Comparison of ENCODE assay signal across 18 cellular contexts in the genomic region with DNA sequence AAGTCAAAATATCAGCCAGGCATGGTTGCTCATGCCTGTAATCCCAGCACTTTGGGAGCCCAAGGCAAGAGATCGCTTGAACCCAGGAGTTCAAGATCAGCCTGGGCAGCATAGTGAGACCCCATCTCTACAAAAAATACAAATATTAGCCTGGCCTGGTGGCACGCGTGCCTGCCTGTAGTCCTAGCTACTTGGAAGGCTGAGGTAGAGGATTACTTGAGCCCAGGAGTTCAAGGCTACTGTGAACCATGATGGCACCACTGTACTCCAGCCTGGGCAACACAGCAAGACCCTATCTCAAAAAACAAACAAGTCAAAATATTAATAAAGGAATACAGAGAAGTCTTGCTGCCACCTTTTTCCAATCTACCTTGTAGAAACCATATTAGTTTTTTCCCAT. TPM values are rescaled to one million over a fixed set of nuclear protein-coding genes. Genes with fewer than 3 reads are reported as not detected.
DNase-seq lines count a peak whose midpoint lies in the region; ATAC-seq and TF ChIP-seq lines count a peak whose summit lies in the region.
"Had no signal": no experiment of that assay in that cellular context is flagged by ENCODE, and none has a peak within 500 bp of the region (broad histone marks: within the 10 kb centered on the region; RNA-seq: fewer than 3 reads in every experiment).

No MANE protein-coding gene starts in this region.

- no peak for TF ChIP-seq POLR2A in GM18505 (IDR thresholded peaks at IDR 0.05; ENCODE audit: borderline replicate concordance, extremely low read depth, insufficient read depth, insufficient read length)
- no peak for TF ChIP-seq POLR2A in breast epithelium (IDR thresholded peaks at IDR 0.05)

- H3K4me1 ChIP-seq in HEK293 (ENCODE audit: control insufficient read depth, insufficient read depth, low read length) (no peaks in the 10 kb centered on the region), breast epithelium (no peaks in the 10 kb centered on the region)

- H3K9me3 ChIP-seq in HEK293 (ENCODE audit: control insufficient read depth, insufficient read depth, low read depth, low read length) = no peaks in the 10 kb centered on the region
- no peaks in the 10 kb centered on the region for H3K9me3 ChIP-seq in breast epithelium

- CTCF ChIA-PET in HEK293 (lab: Yijun Ruan, JAX) = interaction anchor here (1.1 to 4.3 kb wide), 2 partner anchors 8 to 14 kb away, joined by 3 to 29 read pairs; no protein-coding TSS in a partner anchor

- H3K4me3 ChIP-seq in HEK293 (ENCODE audit: low read depth, low read length) (no peak overlapping the region), breast epithelium (no peak overlapping the region)
- H3K4me3 ChIP-seq: GM12878, GM23248 had no signal

- peaks cover 67% of the 10 kb centered on the region for H3K36me3 Mint-ChIP-seq in activated T-helper 17 cell treated with anti-CD3 and anti-CD28 coated beads, Interleukin-2, amount 50 U/mL, for 72 hours (ENCODE audit: low read depth)
- H3K36me3 Mint-ChIP-seq in nephron (ENCODE audit: low read depth) = peaks cover 56% of the 10 kb centered on the region

- DNase-seq in NCI-H748 (lab: John Stamatoyannopoulos, UW; ENCODE audit: unreplicated experiment) (no peak), breast epithelium (ENCODE audit: low spot score in 2 of 2) (no peak)
- DNase-seq: ACHN; C1 segment of cervical spinal cord; CD4-positive, alpha-beta memory T cell; DMS79; GM23248; H7; IMR-90; KG1 had no signal

- POLR2A ChIA-PET in HEK293 (lab: Yijun Ruan, JAX) = no interaction called here

- no peaks in the 10 kb centered on the region for H3K4me1 Mint-ChIP-seq in activated T-helper 17 cell treated with anti-CD3 and anti-CD28 coated beads, Interleukin-2, amount 50 U/mL, for 72 hours
- peaks cover 12% of the 10 kb centered on the region for H3K4me1 Mint-ChIP-seq in nephron

- H3K4me3 Mint-ChIP-seq in activated T-helper 17 cell treated with anti-CD3 and anti-CD28 coated beads, Interleukin-2, amount 50 U/mL, for 72 hours = no peak overlapping the region
- no peak overlapping the region for H3K4me3 Mint-ChIP-seq in nephron
- H3K4me3 Mint-ChIP-seq: B cell; CD4-positive, alpha-beta memory T cell had no signal

- no peaks in the 10 kb centered on the region for H3K27me3 ChIP-seq in breast epithelium

- H3K9me3 Mint-ChIP-seq in activated T-helper 17 cell treated with anti-CD3 and anti-CD28 coated beads, Interleukin-2, amount 50 U/mL, for 72 hours = no peaks in the 10 kb centered on the region
- H3K9me3 Mint-ChIP-seq in nephron = no peaks in the 10 kb centered on the region
- H3K9me3 Mint-ChIP-seq: CD4-positive, alpha-beta memory T cell had no signal

- ATAC-seq in activated T-helper 17 cell treated with anti-CD3 and anti-CD28 coated beads, Interleukin-2, amount 50 U/mL, for 72 hours (replicated peaks) = no peak
- no peak for ATAC-seq in GM18505 (IDR thresholded peaks at IDR 0.05; ENCODE audit: unreplicated experiment)
- ATAC-seq: GM12878 had no signal

- peak overlapping the region; percentile 52 for H3K27ac Mint-ChIP-seq in activated T-helper 17 cell treated with anti-CD3 and anti-CD28 coated beads, Interleukin-2, amount 50 U/mL, for 72 hours
- peak overlapping the region in 2 of 3 experiments; percentile 40 to 61 for H3K27ac Mint-ChIP-seq in nephron
- H3K27ac Mint-ChIP-seq: B cell had no signal

- TF ChIP-seq CTCF in HEK293 (tag by site-specific recombination; IDR thresholded peaks at IDR 0.05) (no peak), nephron (IDR thresholded peaks at IDR 0.05; ENCODE audit: unreplicated experiment in 3 of 3) (no peak), breast epithelium (IDR thresholded peaks at IDR 0.05) (no peak)

- H3K27ac ChIP-seq in HEK293 (ENCODE audit: extremely low read depth, low read depth, low read length) (no peak overlapping the region), breast epithelium (no peak overlapping the region)
- H3K27ac ChIP-seq: GM23248 had no signal

- no peaks in the 10 kb centered on the region for H3K27me3 Mint-ChIP-seq in activated T-helper 17 cell treated with anti-CD3 and anti-CD28 coated beads, Interleukin-2, amount 50 U/mL, for 72 hours
- H3K27me3 Mint-ChIP-seq in nephron (ENCODE audit: low read depth) = no peaks in the 10 kb centered on the region
- H3K27me3 Mint-ChIP-seq: B cell; CD4-positive, alpha-beta memory T cell had no signal

- peaks cover 37 to 72% of the 10 kb centered on the region in 2 experiments for H3K36me3 ChIP-seq in HEK293 (ENCODE audit: control insufficient read depth in 2 of 2, insufficient read depth in 1 of 2, low read length in 2 of 2)
- H3K36me3 ChIP-seq in breast epithelium = peaks cover 12% of the 10 kb centered on the region

- intact Hi-C loops in breast epithelium (cut with DNase I; ENCODE audit: low total_unique reads) = no loop called here

TF ChIP-seq in HEK293, 187 proteins besides CTCF, POLR2A, EP300 and RAD21:
- peak; percentile 99 for TF ChIP-seq ZNF121 (tag by site-specific recombination; IDR thresholded peaks at IDR 0.05)
- no peak for TF ChIP-seq ZNF433 (tag by site-specific recombination; IDR thresholded peaks at IDR 0.05; ENCODE audit: low read depth)
- TF ChIP-seq OSR2 (tag by site-specific recombination; IDR thresholded peaks at IDR 0.05) = no peak
- no peak for TF ChIP-seq GLIS2 (tag by site-specific recombination; IDR thresholded peaks at IDR 0.05)

RNA-seq across cellular contexts. Expression of a gene that starts 4.2 kb away (rescaled TPM):
- 10 to 100 TPM in 1 of 2 donors, 1 to 10 TPM in 1; 5.9 to 12.1 TPM for total RNA-seq in activated T-helper 17 cell treated with anti-CD3 and anti-CD28 coated beads, Interleukin-2, amount 50 U/mL, for 72 hours
- 10 to 100 TPM in 2 of 3 donors, 1 to 10 TPM in 1; 7.0 to 15.4 (median 12.8) TPM for total RNA-seq in breast epithelium

RNA-seq across cellular contexts. Expression of a gene that starts 20.5 kb away (rescaled TPM):
- 10 to 100 TPM; 10.5 to 15.5 TPM for total RNA-seq in activated T-helper 17 cell treated with anti-CD3 and anti-CD28 coated beads, Interleukin-2, amount 50 U/mL, for 72 hours
- 10 to 100 TPM in 2 of 3 donors, 1 to 10 TPM in 1; 6.7 to 14.4 (median 12.0) TPM for total RNA-seq in breast epithelium
- total RNA-seq: A172, G401 had no signal

RNA-seq across cellular contexts. Expression of a gene that starts 34.5 kb away (rescaled TPM):
- total RNA-seq in activated T-helper 17 cell treated with anti-CD3 and anti-CD28 coated beads, Interleukin-2, amount 50 U/mL, for 72 hours = 1 to 10 TPM; 7.3 to 9.7 TPM
- total RNA-seq in breast epithelium = 10 to 100 TPM; 17.4 to 18.4 (median 18.4) TPM

RNA-seq across cellular contexts. Expression of a gene that starts 44.8 kb away (rescaled TPM):
- total RNA-seq in activated T-helper 17 cell treated with anti-CD3 and anti-CD28 coated beads, Interleukin-2, amount 50 U/mL, for 72 hours = 10 to 100 TPM; 76.6 to 97.5 TPM
- total RNA-seq in breast epithelium = 10 to 100 TPM; 21.3 to 30.2 (median 26.9) TPM

RNA-seq across cellular contexts. Expression of a gene that starts 47.8 kb away (rescaled TPM):
- total RNA-seq in activated T-helper 17 cell treated with anti-CD3 and anti-CD28 coated beads, Interleukin-2, amount 50 U/mL, for 72 hours = 10 to 100 TPM; 13.8 to 14.1 TPM
- total RNA-seq in breast epithelium = 1 to 10 TPM; 4.0 to 8.2 (median 7.5) TPM
